ENCODE assay signal across 13 cellular contexts in the genomic region with DNA sequence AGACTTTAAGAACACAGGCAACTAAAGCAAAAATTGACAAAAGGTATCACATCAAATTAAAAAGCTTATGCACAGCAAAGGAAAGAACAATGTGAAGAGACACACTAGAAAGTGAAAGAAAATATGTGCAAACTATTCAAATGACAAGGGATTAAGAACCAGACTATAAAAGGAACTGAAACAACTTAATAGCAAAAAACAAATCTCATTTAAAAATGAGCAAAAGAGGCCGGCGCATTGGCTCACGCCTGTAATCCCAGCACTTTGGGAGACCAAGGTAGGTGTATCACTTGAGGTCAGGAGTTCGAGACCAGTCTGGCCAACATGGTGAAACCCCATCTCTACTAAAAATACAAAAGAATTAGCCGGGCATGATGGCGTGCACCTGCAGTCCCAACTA.
DNase-seq lines count a peak whose midpoint lies in the region; ATAC-seq lines count a peak whose summit lies in the region.
"Had no signal": no experiment of that assay in that cellular context is flagged by ENCODE, and none has a peak within 500 bp of the region (broad histone marks: within the 10 kb centered on the region; RNA-seq: fewer than 3 reads in every experiment).

No MANE protein-coding gene starts in this region.

- DNase-seq in memory B cell (ENCODE audit: low spot score in 2 of 2) (peak in 1 of 2 donors; percentile 33), SHP77 (lab: John Stamatoyannopoulos, UW) (no peak)
- no peak for DNase-seq in activated T-cell treated with anti-CD3 and anti-CD28 coated beads, Interleukin-2, amount 50 U/mL, for 48 hours
- DNase-seq in stimulated activated naive CD8-positive, alpha-beta T cell treated with anti-CD3 and anti-CD28 coated beads, Interleukin-15, amount 100 ng/mL, for 72 hours, result no peak
- DNase-seq: activated CD8-positive, alpha-beta memory T cell treated with anti-CD3 and anti-CD28 coated beads, Interleukin-2, amount 50 U/mL, for 4 hours; body of pancreas; MG63; nephron progenitor cell; stimulated activated CD4-positive, alpha-beta T cell treated with anti-CD3 and anti-CD28 coated beads, Interleukin-12 subunit alpha, Interleukin-12 subunit beta, amount 100 ng/mL, for 4 hours had no signal

- peak overlapping the region; percentile 81 for H3K4me3 Mint-ChIP-seq in memory B cell
- no peak overlapping the region for H3K4me3 Mint-ChIP-seq in stimulated activated naive CD8-positive, alpha-beta T cell treated with anti-CD3 and anti-CD28 coated beads, Interleukin-15, amount 100 ng/mL, for 72 hours
- H3K4me3 Mint-ChIP-seq: nephron progenitor cell; T-helper 1 cell treated with Interleukin-12 subunit alpha and Interleukin-12 subunit beta and Interleukin-4 antibody, amounts not matched to agents 30 μg/mL and 1 μg/mL, for 36 hours had no signal

- peaks cover 26% of the 10 kb centered on the region for H3K4me1 Mint-ChIP-seq in memory B cell
- peaks cover 27% of the 10 kb centered on the region for H3K4me1 Mint-ChIP-seq in stimulated activated naive CD8-positive, alpha-beta T cell treated with anti-CD3 and anti-CD28 coated beads, Interleukin-15, amount 100 ng/mL, for 72 hours
- H3K4me1 Mint-ChIP-seq: nephron progenitor cell had no signal

- peak overlapping the region; percentile 85 for H3K27ac Mint-ChIP-seq in memory B cell
- H3K27ac Mint-ChIP-seq in stimulated activated naive CD8-positive, alpha-beta T cell treated with anti-CD3 and anti-CD28 coated beads, Interleukin-15, amount 100 ng/mL, for 72 hours, result no peak overlapping the region
- H3K27ac Mint-ChIP-seq: nephron progenitor cell; T-helper 1 cell treated with Interleukin-12 subunit alpha and Interleukin-12 subunit beta and Interleukin-4 antibody, amounts not matched to agents 30 μg/mL and 1 μg/mL, for 36 hours had no signal

- H3K9me3 Mint-ChIP-seq in memory B cell, result peaks cover 2% of the 10 kb centered on the region
- peaks cover 13 to 22% of the 10 kb centered on the region in 2 donors for H3K9me3 Mint-ChIP-seq in stimulated activated naive CD8-positive, alpha-beta T cell treated with anti-CD3 and anti-CD28 coated beads, Interleukin-15, amount 100 ng/mL, for 72 hours

- no peaks in the 10 kb centered on the region for H3K27me3 Mint-ChIP-seq in memory B cell
- no peaks in the 10 kb centered on the region for H3K27me3 Mint-ChIP-seq in stimulated activated naive CD8-positive, alpha-beta T cell treated with anti-CD3 and anti-CD28 coated beads, Interleukin-15, amount 100 ng/mL, for 72 hours

- peaks cover 22% of the 10 kb centered on the region for H3K36me3 Mint-ChIP-seq in memory B cell

- ATAC-seq in GM19023 (IDR thresholded peaks at IDR 0.05; ENCODE audit: unreplicated experiment), result peak; percentile 84
- peak; percentile 93 for ATAC-seq in GM21723 (IDR thresholded peaks at IDR 0.05; ENCODE audit: unreplicated experiment)
- ATAC-seq in HG03159 (IDR thresholded peaks at IDR 0.05; ENCODE audit: unreplicated experiment), result peak; percentile 96
- peak; percentile 96 for ATAC-seq in memory B cell (ENCODE audit: low read depth)
- ATAC-seq in stimulated activated naive CD8-positive, alpha-beta T cell treated with anti-CD3 and anti-CD28 coated beads, Interleukin-15, amount 100 ng/mL, for 72 hours, result no peak
- ATAC-seq: body of pancreas had no signal
